1 cellular context compared by ENCODE assay signal in the genomic region with DNA sequence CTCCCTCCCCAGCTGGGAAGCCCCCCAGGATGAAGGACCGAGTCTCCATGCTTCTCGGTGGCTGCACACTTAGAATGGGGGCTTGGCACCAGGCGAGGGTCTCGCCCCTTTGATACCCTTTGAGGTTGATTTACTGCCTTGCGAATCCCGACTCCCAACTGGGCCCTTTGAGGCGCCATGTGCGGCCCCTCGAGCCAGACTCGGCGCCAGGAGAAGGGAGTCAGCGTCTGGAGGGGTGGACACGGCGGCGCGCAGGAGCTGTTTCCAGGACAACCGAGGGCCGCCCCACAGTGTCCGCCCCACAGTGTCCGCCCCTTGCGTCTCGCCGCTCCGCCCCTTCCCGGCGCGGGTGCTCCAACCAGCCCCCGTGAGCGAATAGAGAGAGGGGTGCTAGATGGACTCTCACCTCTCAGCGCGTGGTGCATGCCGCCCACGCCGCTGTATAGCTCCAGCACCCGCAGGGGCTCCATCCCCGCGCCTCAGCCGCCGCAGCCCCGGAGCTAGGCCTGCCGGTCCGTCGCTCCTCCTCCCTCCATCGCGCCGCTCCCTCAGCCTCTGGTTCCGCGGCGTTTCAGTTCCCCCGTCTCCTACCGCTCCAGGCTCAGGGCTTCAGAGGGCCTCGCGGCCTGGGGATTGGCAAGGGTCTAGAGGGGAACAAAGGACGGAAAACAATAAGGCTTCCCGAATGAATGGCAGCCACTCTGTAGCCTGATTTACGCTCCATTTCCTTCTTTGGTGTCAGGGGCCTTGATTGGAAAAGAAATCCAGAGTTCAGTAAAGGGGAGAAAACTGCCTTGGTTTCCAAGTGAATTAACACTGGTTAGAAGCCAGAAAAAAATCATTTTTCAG.
TF ChIP-seq lines count a peak whose summit lies in the region.

A gene with protein sequence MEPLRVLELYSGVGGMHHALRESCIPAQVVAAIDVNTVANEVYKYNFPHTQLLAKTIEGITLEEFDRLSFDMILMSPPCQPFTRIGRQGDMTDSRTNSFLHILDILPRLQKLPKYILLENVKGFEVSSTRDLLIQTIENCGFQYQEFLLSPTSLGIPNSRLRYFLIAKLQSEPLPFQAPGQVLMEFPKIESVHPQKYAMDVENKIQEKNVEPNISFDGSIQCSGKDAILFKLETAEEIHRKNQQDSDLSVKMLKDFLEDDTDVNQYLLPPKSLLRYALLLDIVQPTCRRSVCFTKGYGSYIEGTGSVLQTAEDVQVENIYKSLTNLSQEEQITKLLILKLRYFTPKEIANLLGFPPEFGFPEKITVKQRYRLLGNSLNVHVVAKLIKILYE (minus strand): TSS at position 508 of the 849 bp plus-strand sequence. CDS start 38 bp downstream, at position 470.

TF ChIP-seq in K562, 482 proteins besides CTCF, POLR2A, EP300 and RAD21 (continued from another document and continues in another):
- TF ChIP-seq, protein P1, sequence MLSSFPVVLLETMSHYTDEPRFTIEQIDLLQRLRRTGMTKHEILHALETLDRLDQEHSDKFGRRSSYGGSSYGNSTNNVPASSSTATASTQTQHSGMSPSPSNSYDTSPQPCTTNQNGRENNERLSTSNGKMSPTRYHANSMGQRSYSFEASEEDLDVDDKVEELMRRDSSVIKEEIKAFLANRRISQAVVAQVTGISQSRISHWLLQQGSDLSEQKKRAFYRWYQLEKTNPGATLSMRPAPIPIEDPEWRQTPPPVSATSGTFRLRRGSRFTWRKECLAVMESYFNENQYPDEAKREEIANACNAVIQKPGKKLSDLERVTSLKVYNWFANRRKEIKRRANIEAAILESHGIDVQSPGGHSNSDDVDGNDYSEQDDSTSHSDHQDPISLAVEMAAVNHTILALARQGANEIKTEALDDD (IDR thresholded peaks at IDR 0.05), result no peak
- TF ChIP-seq PHF21A (IDR thresholded peaks at IDR 0.05; ENCODE audit: borderline replicate concordance, low read depth) (peak; percentile 77; the same call in 1 of the 2 replicates), SRSF3 (IDR thresholded peaks at IDR 0.05; ENCODE audit: insufficient read depth, low read length) (no peak), SUPT5H (IDR thresholded peaks at IDR 0.05) (peak; percentile 72), MYBL2 (IDR thresholded peaks at IDR 0.05; ENCODE audit: low read depth) (peak; percentile 62; the same call in 1 of the 2 replicates), MYBL2 (CRISPR knock-in tag; IDR thresholded peaks at IDR 0.05; ENCODE audit: borderline replicate concordance) (no peak), ZNF121 (CRISPR knock-in tag; conservative IDR thresholded peaks at IDR 0.05) (no peak), GABPB2 (CRISPR knock-in tag; conservative IDR thresholded peaks at IDR 0.05) (no peak), CREM (IDR thresholded peaks at IDR 0.05; ENCODE audit: low read depth) (peak; percentile 53; the same call in 1 of the 2 replicates), MAFG (tag; conservative IDR thresholded peaks at IDR 0.05) (no peak), KLF6 (CRISPR knock-in tag; IDR thresholded peaks at IDR 0.05; ENCODE audit: borderline replicate concordance) (no peak), CHCHD3 (CRISPR knock-in tag; IDR thresholded peaks at IDR 0.05) (0 out of 2 replicates have a peak, but pooled peaks have one; percentile 68), ZBTB8A (IDR thresholded peaks at IDR 0.05; ENCODE audit: partially characterized antibody) (no peak), BDP1 (IDR thresholded peaks at IDR 0.05; ENCODE audit: insufficient read depth, insufficient read length) (no peak), ETV1 (tag; conservative IDR thresholded peaks at IDR 0.05; ENCODE audit: low read depth) (no peak), NCOA6 (IDR thresholded peaks at IDR 0.05) (no peak), JUND (IDR thresholded peaks at IDR 0.05; ENCODE audit: borderline replicate concordance, low read depth, low read length) (peak; percentile 36; the same call in 1 of the 2 replicates), JUND (tag; IDR thresholded peaks at IDR 0.05; ENCODE audit: borderline replicate concordance, low read depth, low read length) (peak; percentile 74; the same call in 2 of the 3 replicates), YBX1 (IDR thresholded peaks at IDR 0.05) (no peak), CC2D1A (IDR thresholded peaks at IDR 0.05) (peak; percentile 80; the same call in 1 of the 2 replicates), NR2F6 (CRISPR knock-in tag; IDR thresholded peaks at IDR 0.05) (no peak), ADNP (tag; IDR thresholded peaks at IDR 0.05) (no peak), PHB2 (IDR thresholded peaks at IDR 0.05; ENCODE audit: low read depth) (no peak), PTTG1 (tag; IDR thresholded peaks at IDR 0.05; ENCODE audit: low read depth) (no peak), TCF7 (IDR thresholded peaks at IDR 0.05; ENCODE audit: borderline replicate concordance) (peak; percentile 48; the same call in 1 of the 2 replicates), CAMTA2 (CRISPR knock-in tag; conservative IDR thresholded peaks at IDR 0.05) (no peak), NEUROD1 (IDR thresholded peaks at IDR 0.05; ENCODE audit: borderline replicate concordance, low read depth, low read length, partially characterized antibody) (peak; percentile 88), BRD4 (IDR thresholded peaks at IDR 0.05) (peak; percentile 99), ZNF586 (CRISPR knock-in tag; conservative IDR thresholded peaks at IDR 0.05) (no peak), ZNF408 (CRISPR knock-in tag; IDR thresholded peaks at IDR 0.05; ENCODE audit: low read depth) (no peak), NELFE (IDR thresholded peaks at IDR 0.05; ENCODE audit: insufficient read depth, insufficient read length) (no peak), TFAM (CRISPR knock-in tag; conservative IDR thresholded peaks at IDR 0.05) (no peak), IFI16 (CRISPR knock-in tag; IDR thresholded peaks at IDR 0.05) (no peak), RHOXF2B (CRISPR knock-in tag; conservative IDR thresholded peaks at IDR 0.05) (no peak), MCM5 (IDR thresholded peaks at IDR 0.05; ENCODE audit: low read depth) (no peak), ZNF780A (CRISPR knock-in tag; IDR thresholded peaks at IDR 0.05) (no peak), RFX7 (CRISPR knock-in tag; IDR thresholded peaks at IDR 0.05) (no peak), HMG20A (CRISPR knock-in tag; conservative IDR thresholded peaks at IDR 0.05) (no peak), EZH2 (IDR thresholded peaks at IDR 0.05; ENCODE audit: borderline replicate concordance, low read depth, low read length) (no peak), U2AF2 (optimal IDR thresholded peaks at IDR 0.05; ENCODE audit: low read depth, low read length) (no peak)
- TF ChIP-seq, protein P2, sequence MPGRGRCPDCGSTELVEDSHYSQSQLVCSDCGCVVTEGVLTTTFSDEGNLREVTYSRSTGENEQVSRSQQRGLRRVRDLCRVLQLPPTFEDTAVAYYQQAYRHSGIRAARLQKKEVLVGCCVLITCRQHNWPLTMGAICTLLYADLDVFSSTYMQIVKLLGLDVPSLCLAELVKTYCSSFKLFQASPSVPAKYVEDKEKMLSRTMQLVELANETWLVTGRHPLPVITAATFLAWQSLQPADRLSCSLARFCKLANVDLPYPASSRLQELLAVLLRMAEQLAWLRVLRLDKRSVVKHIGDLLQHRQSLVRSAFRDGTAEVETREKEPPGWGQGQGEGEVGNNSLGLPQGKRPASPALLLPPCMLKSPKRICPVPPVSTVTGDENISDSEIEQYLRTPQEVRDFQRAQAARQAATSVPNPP (IDR thresholded peaks at IDR 0.05; ENCODE audit: borderline replicate concordance, insufficient read depth, insufficient read length), result no peak
- TF ChIP-seq, protein P3, sequence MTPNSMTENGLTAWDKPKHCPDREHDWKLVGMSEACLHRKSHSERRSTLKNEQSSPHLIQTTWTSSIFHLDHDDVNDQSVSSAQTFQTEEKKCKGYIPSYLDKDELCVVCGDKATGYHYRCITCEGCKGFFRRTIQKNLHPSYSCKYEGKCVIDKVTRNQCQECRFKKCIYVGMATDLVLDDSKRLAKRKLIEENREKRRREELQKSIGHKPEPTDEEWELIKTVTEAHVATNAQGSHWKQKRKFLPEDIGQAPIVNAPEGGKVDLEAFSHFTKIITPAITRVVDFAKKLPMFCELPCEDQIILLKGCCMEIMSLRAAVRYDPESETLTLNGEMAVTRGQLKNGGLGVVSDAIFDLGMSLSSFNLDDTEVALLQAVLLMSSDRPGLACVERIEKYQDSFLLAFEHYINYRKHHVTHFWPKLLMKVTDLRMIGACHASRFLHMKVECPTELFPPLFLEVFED (CRISPR knock-in tag; conservative IDR thresholded peaks at IDR 0.05), result no peak
- TF ChIP-seq, protein P4, sequence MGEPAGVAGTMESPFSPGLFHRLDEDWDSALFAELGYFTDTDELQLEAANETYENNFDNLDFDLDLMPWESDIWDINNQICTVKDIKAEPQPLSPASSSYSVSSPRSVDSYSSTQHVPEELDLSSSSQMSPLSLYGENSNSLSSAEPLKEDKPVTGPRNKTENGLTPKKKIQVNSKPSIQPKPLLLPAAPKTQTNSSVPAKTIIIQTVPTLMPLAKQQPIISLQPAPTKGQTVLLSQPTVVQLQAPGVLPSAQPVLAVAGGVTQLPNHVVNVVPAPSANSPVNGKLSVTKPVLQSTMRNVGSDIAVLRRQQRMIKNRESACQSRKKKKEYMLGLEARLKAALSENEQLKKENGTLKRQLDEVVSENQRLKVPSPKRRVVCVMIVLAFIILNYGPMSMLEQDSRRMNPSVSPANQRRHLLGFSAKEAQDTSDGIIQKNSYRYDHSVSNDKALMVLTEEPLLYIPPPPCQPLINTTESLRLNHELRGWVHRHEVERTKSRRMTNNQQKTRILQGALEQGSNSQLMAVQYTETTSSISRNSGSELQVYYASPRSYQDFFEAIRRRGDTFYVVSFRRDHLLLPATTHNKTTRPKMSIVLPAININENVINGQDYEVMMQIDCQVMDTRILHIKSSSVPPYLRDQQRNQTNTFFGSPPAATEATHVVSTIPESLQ (CRISPR knock-in tag; IDR thresholded peaks at IDR 0.05), result peak; percentile 92; the same call in 1 of the 2 replicates
- TF ChIP-seq, protein P5, sequence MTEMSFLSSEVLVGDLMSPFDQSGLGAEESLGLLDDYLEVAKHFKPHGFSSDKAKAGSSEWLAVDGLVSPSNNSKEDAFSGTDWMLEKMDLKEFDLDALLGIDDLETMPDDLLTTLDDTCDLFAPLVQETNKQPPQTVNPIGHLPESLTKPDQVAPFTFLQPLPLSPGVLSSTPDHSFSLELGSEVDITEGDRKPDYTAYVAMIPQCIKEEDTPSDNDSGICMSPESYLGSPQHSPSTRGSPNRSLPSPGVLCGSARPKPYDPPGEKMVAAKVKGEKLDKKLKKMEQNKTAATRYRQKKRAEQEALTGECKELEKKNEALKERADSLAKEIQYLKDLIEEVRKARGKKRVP (CRISPR knock-in tag; IDR thresholded peaks at IDR 0.05), result no peak
- TF ChIP-seq, protein P6, sequence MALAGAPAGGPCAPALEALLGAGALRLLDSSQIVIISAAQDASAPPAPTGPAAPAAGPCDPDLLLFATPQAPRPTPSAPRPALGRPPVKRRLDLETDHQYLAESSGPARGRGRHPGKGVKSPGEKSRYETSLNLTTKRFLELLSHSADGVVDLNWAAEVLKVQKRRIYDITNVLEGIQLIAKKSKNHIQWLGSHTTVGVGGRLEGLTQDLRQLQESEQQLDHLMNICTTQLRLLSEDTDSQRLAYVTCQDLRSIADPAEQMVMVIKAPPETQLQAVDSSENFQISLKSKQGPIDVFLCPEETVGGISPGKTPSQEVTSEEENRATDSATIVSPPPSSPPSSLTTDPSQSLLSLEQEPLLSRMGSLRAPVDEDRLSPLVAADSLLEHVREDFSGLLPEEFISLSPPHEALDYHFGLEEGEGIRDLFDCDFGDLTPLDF (CRISPR knock-in tag; IDR thresholded peaks at IDR 0.05), result no peak
- TF ChIP-seq, protein P7, sequence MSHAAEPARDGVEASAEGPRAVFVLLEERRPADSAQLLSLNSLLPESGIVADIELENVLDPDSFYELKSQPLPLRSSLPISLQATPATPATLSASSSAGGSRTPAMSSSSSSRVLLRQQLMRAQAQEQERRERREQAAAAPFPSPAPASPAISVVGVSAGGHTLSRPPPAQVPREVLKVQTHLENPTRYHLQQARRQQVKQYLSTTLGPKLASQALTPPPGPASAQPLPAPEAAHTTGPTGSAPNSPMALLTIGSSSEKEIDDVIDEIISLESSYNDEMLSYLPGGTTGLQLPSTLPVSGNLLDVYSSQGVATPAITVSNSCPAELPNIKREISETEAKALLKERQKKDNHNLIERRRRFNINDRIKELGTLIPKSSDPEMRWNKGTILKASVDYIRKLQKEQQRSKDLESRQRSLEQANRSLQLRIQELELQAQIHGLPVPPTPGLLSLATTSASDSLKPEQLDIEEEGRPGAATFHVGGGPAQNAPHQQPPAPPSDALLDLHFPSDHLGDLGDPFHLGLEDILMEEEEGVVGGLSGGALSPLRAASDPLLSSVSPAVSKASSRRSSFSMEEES (CRISPR knock-in tag; IDR thresholded peaks at IDR 0.05), result no peak
- TF ChIP-seq, protein P8, sequence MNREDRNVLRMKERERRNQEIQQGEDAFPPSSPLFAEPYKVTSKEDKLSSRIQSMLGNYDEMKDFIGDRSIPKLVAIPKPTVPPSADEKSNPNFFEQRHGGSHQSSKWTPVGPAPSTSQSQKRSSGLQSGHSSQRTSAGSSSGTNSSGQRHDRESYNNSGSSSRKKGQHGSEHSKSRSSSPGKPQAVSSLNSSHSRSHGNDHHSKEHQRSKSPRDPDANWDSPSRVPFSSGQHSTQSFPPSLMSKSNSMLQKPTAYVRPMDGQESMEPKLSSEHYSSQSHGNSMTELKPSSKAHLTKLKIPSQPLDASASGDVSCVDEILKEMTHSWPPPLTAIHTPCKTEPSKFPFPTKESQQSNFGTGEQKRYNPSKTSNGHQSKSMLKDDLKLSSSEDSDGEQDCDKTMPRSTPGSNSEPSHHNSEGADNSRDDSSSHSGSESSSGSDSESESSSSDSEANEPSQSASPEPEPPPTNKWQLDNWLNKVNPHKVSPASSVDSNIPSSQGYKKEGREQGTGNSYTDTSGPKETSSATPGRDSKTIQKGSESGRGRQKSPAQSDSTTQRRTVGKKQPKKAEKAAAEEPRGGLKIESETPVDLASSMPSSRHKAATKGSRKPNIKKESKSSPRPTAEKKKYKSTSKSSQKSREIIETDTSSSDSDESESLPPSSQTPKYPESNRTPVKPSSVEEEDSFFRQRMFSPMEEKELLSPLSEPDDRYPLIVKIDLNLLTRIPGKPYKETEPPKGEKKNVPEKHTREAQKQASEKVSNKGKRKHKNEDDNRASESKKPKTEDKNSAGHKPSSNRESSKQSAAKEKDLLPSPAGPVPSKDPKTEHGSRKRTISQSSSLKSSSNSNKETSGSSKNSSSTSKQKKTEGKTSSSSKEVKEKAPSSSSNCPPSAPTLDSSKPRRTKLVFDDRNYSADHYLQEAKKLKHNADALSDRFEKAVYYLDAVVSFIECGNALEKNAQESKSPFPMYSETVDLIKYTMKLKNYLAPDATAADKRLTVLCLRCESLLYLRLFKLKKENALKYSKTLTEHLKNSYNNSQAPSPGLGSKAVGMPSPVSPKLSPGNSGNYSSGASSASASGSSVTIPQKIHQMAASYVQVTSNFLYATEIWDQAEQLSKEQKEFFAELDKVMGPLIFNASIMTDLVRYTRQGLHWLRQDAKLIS (CRISPR knock-in tag; IDR thresholded peaks at IDR 0.05), result peak; percentile 87
